1 cellular context compared by ENCODE assay signal in the genomic region with DNA sequence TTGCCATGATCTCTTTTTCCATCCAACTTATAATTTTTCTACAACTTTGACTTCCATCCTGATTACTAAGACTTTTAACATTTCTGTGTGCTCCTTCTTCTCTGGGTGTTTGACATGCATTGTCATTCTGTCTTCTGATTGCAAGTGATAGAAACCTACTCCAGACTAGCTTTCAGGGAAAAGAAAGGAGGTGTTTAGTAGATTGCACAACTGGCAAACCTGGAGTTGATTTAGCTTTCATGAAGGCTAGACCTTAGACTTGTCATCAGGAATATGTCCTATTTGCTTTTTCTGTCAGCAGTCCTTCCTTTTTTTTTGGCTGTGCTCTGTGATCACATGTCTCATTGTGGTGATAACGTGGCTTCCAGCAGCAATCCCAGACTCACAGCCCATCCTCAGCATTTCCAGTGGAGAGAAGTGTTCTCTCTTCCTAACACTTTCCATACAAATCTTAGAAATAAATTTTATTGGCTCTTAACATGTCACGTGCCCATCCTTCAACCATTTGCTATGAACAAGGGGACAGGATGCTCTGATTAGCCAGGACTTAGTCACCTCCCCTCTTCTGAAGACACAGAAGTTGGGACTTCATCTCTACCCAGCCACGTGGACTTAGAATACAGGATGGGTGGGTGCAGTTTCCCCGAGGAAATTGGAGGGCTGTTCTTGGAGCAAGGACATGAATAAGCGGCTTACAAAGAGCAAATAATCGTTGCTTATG.
TF ChIP-seq lines count a peak whose summit lies in the region.

No MANE protein-coding gene starts in this region.

TF ChIP-seq in K562, 482 proteins besides CTCF, POLR2A, EP300 and RAD21 (continued from another document):
- TF ChIP-seq, protein P1, sequence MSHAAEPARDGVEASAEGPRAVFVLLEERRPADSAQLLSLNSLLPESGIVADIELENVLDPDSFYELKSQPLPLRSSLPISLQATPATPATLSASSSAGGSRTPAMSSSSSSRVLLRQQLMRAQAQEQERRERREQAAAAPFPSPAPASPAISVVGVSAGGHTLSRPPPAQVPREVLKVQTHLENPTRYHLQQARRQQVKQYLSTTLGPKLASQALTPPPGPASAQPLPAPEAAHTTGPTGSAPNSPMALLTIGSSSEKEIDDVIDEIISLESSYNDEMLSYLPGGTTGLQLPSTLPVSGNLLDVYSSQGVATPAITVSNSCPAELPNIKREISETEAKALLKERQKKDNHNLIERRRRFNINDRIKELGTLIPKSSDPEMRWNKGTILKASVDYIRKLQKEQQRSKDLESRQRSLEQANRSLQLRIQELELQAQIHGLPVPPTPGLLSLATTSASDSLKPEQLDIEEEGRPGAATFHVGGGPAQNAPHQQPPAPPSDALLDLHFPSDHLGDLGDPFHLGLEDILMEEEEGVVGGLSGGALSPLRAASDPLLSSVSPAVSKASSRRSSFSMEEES (CRISPR knock-in tag; IDR thresholded peaks at IDR 0.05) = peak; percentile 33; the same call in 1 of the 2 replicates
- TF ChIP-seq PRPF4 (IDR thresholded peaks at IDR 0.05; ENCODE audit: insufficient read depth, low read depth, low read length, poor library complexity, severe bottlenecking) = no peak
TF ChIP-seq in K562: peak in this region for 5.
